In the genomic region with DNA sequence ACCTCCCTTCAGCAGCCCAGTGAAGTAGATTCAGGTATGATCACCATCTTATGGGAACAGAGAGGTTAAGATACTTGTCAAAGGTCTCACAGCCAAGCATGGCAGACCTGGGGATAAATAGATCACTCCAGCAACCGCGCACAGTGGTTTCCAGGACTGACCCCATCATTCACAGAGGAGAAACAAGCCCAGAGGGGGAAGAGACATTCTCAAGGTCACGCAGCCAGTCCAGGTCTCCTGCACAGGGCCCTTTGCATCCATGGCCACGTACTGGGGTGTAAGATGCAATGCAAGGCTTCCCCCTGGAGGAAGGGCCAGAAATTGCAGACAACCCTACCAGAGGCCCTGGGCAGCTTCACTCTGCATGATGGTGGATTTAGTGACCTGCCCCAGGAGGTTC, we compare ENCODE assay signal across 8 cellular contexts. TPM values are rescaled to one million over a fixed set of nuclear protein-coding genes. Genes with fewer than 3 reads are reported as not detected.
A peak's percentile ranks its signal among the peaks of the same experiment; 100 is the strongest.
DNase-seq lines count a peak whose midpoint lies in the region; ATAC-seq and TF ChIP-seq lines count a peak whose summit lies in the region.

No MANE protein-coding gene starts in this region.

- peaks cover 6% of the 10 kb centered on the region for H3K4me1 Mint-ChIP-seq in activated CD8-positive, alpha-beta memory T cell treated with anti-CD3 and anti-CD28 coated beads, Interleukin-2, amount 10 ng/mL, durations not matched to agents 7 days and 5 days

- no peak overlapping the region for H3K4me3 Mint-ChIP-seq in activated CD8-positive, alpha-beta memory T cell treated with anti-CD3 and anti-CD28 coated beads, Interleukin-2, amount 10 ng/mL, durations not matched to agents 7 days and 5 days

- H3K4me3 ChIP-seq in colonic mucosa (no peak overlapping the region), spleen (no peak overlapping the region), tibial artery (no peak overlapping the region)

- peak; percentile 56 for DNase-seq in activated CD8-positive, alpha-beta memory T cell treated with anti-CD3 and anti-CD28 coated beads, Interleukin-2, amount 10 ng/mL, durations not matched to agents 7 days and 5 days
- no peak for DNase-seq in activated CD8-positive, alpha-beta memory T cell treated with anti-CD3 and anti-CD28 coated beads for 24 hours
- DNase-seq in NCI-H69 (lab: John Stamatoyannopoulos, UW), result peak; percentile 42
- DNase-seq in colonic mucosa, result peak; percentile 29
- peak; percentile 32 for DNase-seq in spleen
- no peak for DNase-seq in ecto neural progenitor cell (ENCODE audit: low spot score)
- no peak for DNase-seq in tibial artery

- H3K4me1 ChIP-seq in colonic mucosa (no peaks in the 10 kb centered on the region), spleen (peaks cover 0 to 15% (median 0%) of the 10 kb centered on the region in 6 donors), tibial artery (no peaks in the 10 kb centered on the region)

- no peak overlapping the region for H3K27ac Mint-ChIP-seq in activated CD8-positive, alpha-beta memory T cell treated with anti-CD3 and anti-CD28 coated beads, Interleukin-2, amount 10 ng/mL, durations not matched to agents 7 days and 5 days

- no peaks in the 10 kb centered on the region for H3K9me3 Mint-ChIP-seq in activated CD8-positive, alpha-beta memory T cell treated with anti-CD3 and anti-CD28 coated beads, Interleukin-2, amount 10 ng/mL, durations not matched to agents 7 days and 5 days (ENCODE audit: low read depth)

- intact Hi-C loops in colonic mucosa (cut with DNase I), result no loop called here
- intact Hi-C loops in spleen (cut with DNase I; ENCODE audit: low total_unique reads), result no loop called here
- intact Hi-C loops in tibial artery (cut with DNase I; ENCODE audit: low total_unique reads), result no loop called here

- no peaks in the 10 kb centered on the region for H3K36me3 Mint-ChIP-seq in activated CD8-positive, alpha-beta memory T cell treated with anti-CD3 and anti-CD28 coated beads, Interleukin-2, amount 10 ng/mL, durations not matched to agents 7 days and 5 days

- TF ChIP-seq CTCF in colonic mucosa (IDR thresholded peaks at IDR 0.05), result peak; percentile 46
- TF ChIP-seq CTCF in spleen (IDR thresholded peaks at IDR 0.05 in 8 of 11, conservative IDR thresholded peaks at IDR 0.05 in 3 of 11), result peak in 7 of 11 experiments; percentile 5 to 55 (median 40)
- TF ChIP-seq CTCF in tibial artery (IDR thresholded peaks at IDR 0.05), result no peak

- H3K27me3 Mint-ChIP-seq in activated CD8-positive, alpha-beta memory T cell treated with anti-CD3 and anti-CD28 coated beads, Interleukin-2, amount 10 ng/mL, durations not matched to agents 7 days and 5 days, result peaks cover 32% of the 10 kb centered on the region

- ATAC-seq in activated CD8-positive, alpha-beta memory T cell treated with anti-CD3 and anti-CD28 coated beads, Interleukin-2, amount 10 ng/mL, durations not matched to agents 7 days and 5 days, result peak; percentile 34
- no peak for ATAC-seq in HG03097 (IDR thresholded peaks at IDR 0.05; ENCODE audit: low FRiP score, unreplicated experiment)

- CTCF ChIA-PET in activated CD8-positive, alpha-beta memory T cell treated with anti-CD3 and anti-CD28 coated beads, Interleukin-2, amount 10 ng/mL, durations not matched to agents 7 days and 5 days (lab: Charles Lee), result interaction anchor here (1.2 to 2.7 kb wide), 3 partner anchors 10 to 77 kb away, joined by 4 to 21 read pairs (median 7); no protein-coding TSS in a partner anchor

- no peak overlapping the region for H3K9ac ChIP-seq in colonic mucosa (ENCODE audit: low read depth in 2 of 2, low read length in 2 of 2)

- H3K9me3 ChIP-seq in colonic mucosa (no peaks in the 10 kb centered on the region), spleen (no peaks in the 10 kb centered on the region), tibial artery (no peaks in the 10 kb centered on the region)

- 58 to 64% (median 63%) methylated on average over 4 of the region's 4 CpGs for WGBS in spleen, 5 donors

- H3K36me3 ChIP-seq in colonic mucosa (no peaks in the 10 kb centered on the region), spleen (no peaks in the 10 kb centered on the region), tibial artery (no peaks in the 10 kb centered on the region)

- peaks cover under 1% of the 10 kb centered on the region for H3K27me3 ChIP-seq in colonic mucosa
- H3K27me3 ChIP-seq in spleen (replicated peaks in 1 of 7), result peaks cover 3 to 48% (median 16%) of the 10 kb centered on the region in 7 donors
- H3K27me3 ChIP-seq in tibial artery, result peaks cover 0 to 23% of the 10 kb centered on the region in 2 donors

- no peak for TF ChIP-seq POLR2A in spleen (IDR thresholded peaks at IDR 0.05)

- H3K27ac ChIP-seq in colonic mucosa (no peak overlapping the region), spleen (no peak overlapping the region), tibial artery (no peak overlapping the region)

RNA-seq across cellular contexts. Expression of gene TLE7, which starts 19.9 kb away (rescaled TPM):
- total RNA-seq in activated CD8-positive, alpha-beta memory T cell treated with anti-CD3 and anti-CD28 coated beads, Interleukin-2, amount 10 ng/mL, durations not matched to agents 7 days and 5 days, result not detected
- total RNA-seq in colonic mucosa (not detected), spleen (not detected)
- polyA plus RNA-seq in spleen, result not detected

RNA-seq across cellular contexts. Expression of gene ZNF23, which starts 40.1 kb away (rescaled TPM):
- 1 to 10 TPM; 7.1 to 7.6 TPM for total RNA-seq in activated CD8-positive, alpha-beta memory T cell treated with anti-CD3 and anti-CD28 coated beads, Interleukin-2, amount 10 ng/mL, durations not matched to agents 7 days and 5 days
- total RNA-seq in colonic mucosa (1 to 10 TPM; 5.8 to 6.4 TPM), spleen (10 to 100 TPM in 3 of 7 donors, 1 to 10 TPM in 4; 6.3 to 12.4 (median 8.8) TPM)
- polyA plus RNA-seq in spleen, result 10 to 100 TPM in 2 of 3 donors, 1 to 10 TPM in 1; 9.9 to 11.8 (median 11.3) TPM

Comparison
In these comparisons a context has a peak if more than half of its experiments do, and no peak if none do; other contexts are left out.
1. DNase-seq: peak in activated CD8-positive, alpha-beta memory T cell treated with anti-CD3 and anti-CD28 coated beads, Interleukin-2, amount 10 ng/mL, durations not matched to agents 7 days and 5 days (single experiment), NCI-H69 (single experiment), colonic mucosa (single experiment) and spleen (single experiment); none in activated CD8-positive, alpha-beta memory T cell treated with anti-CD3 and anti-CD28 coated beads for 24 hours (single experiment), ecto neural progenitor cell (single experiment) and tibial artery (0 of 2).
2. CTCF ChIP-seq: peak in colonic mucosa (single experiment) and spleen (7 of 11); none in tibial artery (0 of 2).